ENCODE assay signal across 1 cellular context in genomic region chr11:11577932-11578331, GRCh38.
TF ChIP-seq lines count a peak whose summit lies in the region.

No MANE protein-coding gene starts in this region.

TF ChIP-seq in H1, 55 proteins besides CTCF, POLR2A, EP300 and RAD21:
- TF ChIP-seq HDAC6 (IDR thresholded peaks at IDR 0.05; ENCODE audit: low read depth, low read length) (no peak), SP4 (IDR thresholded peaks at IDR 0.05; ENCODE audit: low read length) (no peak), MAFK (IDR thresholded peaks at IDR 0.05; ENCODE audit: low read depth, low read length) (no peak), GABPA (IDR thresholded peaks at IDR 0.05; ENCODE audit: borderline replicate concordance, insufficient read depth, low read length) (no peak), CHD2 (IDR thresholded peaks at IDR 0.05; ENCODE audit: low read length) (no peak), KDM4A (IDR thresholded peaks at IDR 0.05; ENCODE audit: low read depth, low read length, severe bottlenecking) (no peak), CBX8 (IDR thresholded peaks at IDR 0.05; ENCODE audit: borderline replicate concordance, low read depth, low read length) (no peak), SAP30 (IDR thresholded peaks at IDR 0.05; ENCODE audit: insufficient read depth, insufficient replicate concordance, low read length) (no peak), BRCA1 (IDR thresholded peaks at IDR 0.05; ENCODE audit: low read depth, low read length) (no peak), SIRT6 (IDR thresholded peaks at IDR 0.05; ENCODE audit: low read length) (no peak)
- TF ChIP-seq, protein P1, sequence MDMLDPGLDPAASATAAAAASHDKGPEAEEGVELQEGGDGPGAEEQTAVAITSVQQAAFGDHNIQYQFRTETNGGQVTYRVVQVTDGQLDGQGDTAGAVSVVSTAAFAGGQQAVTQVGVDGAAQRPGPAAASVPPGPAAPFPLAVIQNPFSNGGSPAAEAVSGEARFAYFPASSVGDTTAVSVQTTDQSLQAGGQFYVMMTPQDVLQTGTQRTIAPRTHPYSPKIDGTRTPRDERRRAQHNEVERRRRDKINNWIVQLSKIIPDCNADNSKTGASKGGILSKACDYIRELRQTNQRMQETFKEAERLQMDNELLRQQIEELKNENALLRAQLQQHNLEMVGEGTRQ (IDR thresholded peaks at IDR 0.05; ENCODE audit: low read length) = no peak
TF ChIP-seq in H1: peak in this region for 0.
